11 cellular contexts compared by ENCODE assay signal in the genomic region with DNA sequence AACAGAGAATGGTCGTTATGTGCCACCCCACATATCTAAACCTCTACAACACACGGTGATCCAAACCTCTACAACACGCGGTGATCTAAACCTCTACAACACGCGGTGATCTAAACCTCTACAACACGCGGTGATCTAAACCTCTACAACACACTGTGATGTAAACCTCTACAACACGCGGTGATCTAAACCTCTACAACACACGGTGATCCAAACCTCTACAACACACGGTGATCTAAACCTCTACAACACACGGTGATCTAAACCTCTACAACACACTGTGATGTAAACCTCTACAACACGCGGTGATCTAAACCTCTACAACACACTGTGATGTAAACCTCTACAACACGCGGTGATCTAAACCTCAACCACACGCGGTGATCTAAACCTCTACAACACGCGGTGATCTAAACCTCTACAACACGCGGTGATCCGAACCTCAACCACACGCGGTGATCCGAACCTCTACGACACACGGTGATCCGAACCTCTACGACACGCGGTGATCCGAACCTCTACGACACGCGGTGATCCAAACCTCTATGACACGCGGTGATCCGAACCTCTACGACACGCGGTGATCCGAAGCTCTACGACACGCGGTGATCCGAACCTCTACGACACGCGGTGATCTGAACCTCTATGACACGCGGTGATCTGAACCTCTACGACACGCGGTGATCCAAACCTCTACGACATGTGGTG. TPM values are rescaled to one million over a fixed set of nuclear protein-coding genes. Genes with fewer than 3 reads are reported as not detected.
DNase-seq lines count a peak whose midpoint lies in the region; ATAC-seq and TF ChIP-seq lines count a peak whose summit lies in the region.
"Not testable (repeated sequence)": the region's sequence is repeated elsewhere in the genome, so short reads cannot be mapped to it uniquely, and the experiment has no call there.
"Had no signal": no experiment of that assay in that cellular context is flagged by ENCODE, and none has a peak within 500 bp of the region (broad histone marks: within the 10 kb centered on the region; RNA-seq: fewer than 3 reads in every experiment).

No MANE protein-coding gene starts in this region.

- POLR2A ChIA-PET in activated CD4-positive, alpha-beta memory T cell treated with anti-CD3 and anti-CD28 coated beads, Interleukin-2, amount 10 ng/mL, durations not matched to agents 7 days and 5 days (lab: Charles Lee) = not testable (repeated sequence)
- POLR2A ChIA-PET in naive thymus-derived CD8-positive, alpha-beta T cell (lab: Charles Lee) = interaction anchor here (11.6 kb wide), 1 partner anchor 18 kb away, joined by 290 read pairs; a partner anchor contains a TSS

- CTCF ChIA-PET in activated CD4-positive, alpha-beta memory T cell treated with anti-CD3 and anti-CD28 coated beads, Interleukin-2, amount 10 ng/mL, durations not matched to agents 7 days and 5 days (lab: Charles Lee) = not testable (repeated sequence)

- H3K36me3 ChIP-seq in CD4-positive, CD25-positive, alpha-beta regulatory T cell (ENCODE audit: control insufficient read depth, insufficient read depth, low read length) = peaks cover 74% of the 10 kb centered on the region
- not testable (repeated sequence) for H3K36me3 ChIP-seq in RWPE2 (ENCODE audit: low read depth)

- not testable (repeated sequence) for H3K9me3 Mint-ChIP-seq in CD4-positive, CD25-positive, alpha-beta regulatory T cell; activated CD4-positive, alpha-beta memory T cell treated with anti-CD3 and anti-CD28 coated beads, Interleukin-2, amount 10 ng/mL, durations not matched to agents 7 days and 5 days; activated naive CD4-positive, alpha-beta T cell treated with anti-CD3 and anti-CD28 coated beads, Interleukin-2, amount 50 U/mL, for 72 hours; central memory CD8-positive, alpha-beta T cell; naive thymus-derived CD8-positive, alpha-beta T cell

- not testable (repeated sequence) for H3K4me3 Mint-ChIP-seq in CD4-positive, CD25-positive, alpha-beta regulatory T cell; activated CD4-positive, alpha-beta memory T cell treated with anti-CD3 and anti-CD28 coated beads, Interleukin-2, amount 10 ng/mL, durations not matched to agents 7 days and 5 days
- peak overlapping the region; percentile 52 for H3K4me3 Mint-ChIP-seq in central memory CD8-positive, alpha-beta T cell
- H3K4me3 Mint-ChIP-seq in naive thymus-derived CD8-positive, alpha-beta T cell = peak overlapping the region in 4 of 10 donors; percentile 9 to 68 (median 46)

- not testable (repeated sequence) for DNase-seq in CD4-positive, CD25-positive, alpha-beta regulatory T cell; activated CD4-positive, alpha-beta memory T cell treated with anti-CD3 and anti-CD28 coated beads, Interleukin-2, amount 10 ng/mL, durations not matched to agents 7 days and 5 days; central memory CD8-positive, alpha-beta T cell (ENCODE audit: low spot score in 2 of 2); naive thymus-derived CD8-positive, alpha-beta T cell
- peak; percentile 14 for DNase-seq in RWPE2 (ENCODE audit: low spot score)
- DNase-seq in activated T-cell treated with anti-CD3 and anti-CD28 coated beads, Interleukin-2, amount 50 U/mL, for 48 hours = peak; percentile 15 to 16
- DNase-seq in activated naive CD4-positive, alpha-beta T cell treated with anti-CD3 and anti-CD28 coated beads, Interleukin-2, amount 50 U/mL, for 72 hours (ENCODE audit: low spot score in 2 of 2) = peak in 1 of 2 donors; percentile 26
- peak; percentile 23 for DNase-seq in stimulated activated CD8-positive, alpha-beta memory T cell treated with anti-CD3 and anti-CD28 coated beads, Interleukin-4, amount 100 ng/mL, for 48 hours

- not testable (repeated sequence) for H3K27me3 ChIP-seq in CD4-positive, CD25-positive, alpha-beta regulatory T cell (ENCODE audit: control insufficient read depth, insufficient read depth, low read length); RWPE2 (ENCODE audit: insufficient read depth, poor library complexity, severe bottlenecking)

- H3K36me3 Mint-ChIP-seq in CD4-positive, CD25-positive, alpha-beta regulatory T cell = peaks cover 25% of the 10 kb centered on the region
- peaks cover 84% of the 10 kb centered on the region for H3K36me3 Mint-ChIP-seq in activated CD4-positive, alpha-beta memory T cell treated with anti-CD3 and anti-CD28 coated beads, Interleukin-2, amount 10 ng/mL, durations not matched to agents 7 days and 5 days (ENCODE audit: low read depth)
- peaks cover 18 to 29% of the 10 kb centered on the region in 2 donors for H3K36me3 Mint-ChIP-seq in activated naive CD4-positive, alpha-beta T cell treated with anti-CD3 and anti-CD28 coated beads, Interleukin-2, amount 50 U/mL, for 72 hours
- peaks cover 90% of the 10 kb centered on the region for H3K36me3 Mint-ChIP-seq in central memory CD8-positive, alpha-beta T cell (ENCODE audit: insufficient read depth)
- H3K36me3 Mint-ChIP-seq in naive thymus-derived CD8-positive, alpha-beta T cell = peaks cover 6 to 71% (median 14%) of the 10 kb centered on the region in 3 donors

- H3K27ac ChIP-seq in CD4-positive, CD25-positive, alpha-beta regulatory T cell (ENCODE audit: insufficient read depth, low read length, poor library complexity, severe bottlenecking); RWPE2 (ENCODE audit: poor library complexity, severe bottlenecking): not testable (repeated sequence)

- peaks cover 26% of the 10 kb centered on the region for H3K4me1 ChIP-seq in CD4-positive, CD25-positive, alpha-beta regulatory T cell (ENCODE audit: control insufficient read depth, insufficient read depth, low read length, poor library complexity, severe bottlenecking)
- not testable (repeated sequence) for H3K4me1 ChIP-seq in RWPE2 (ENCODE audit: insufficient read depth, poor library complexity, severe bottlenecking)

- H3K4me3 ChIP-seq in CD4-positive, CD25-positive, alpha-beta regulatory T cell (ENCODE audit: low read depth, low read length); RWPE2 (ENCODE audit: severe bottlenecking): not testable (repeated sequence)

- H3K4me1 Mint-ChIP-seq in CD4-positive, CD25-positive, alpha-beta regulatory T cell = peaks cover 5 to 44% (median 30%) of the 10 kb centered on the region in 4 donors
- peaks cover 47% of the 10 kb centered on the region for H3K4me1 Mint-ChIP-seq in activated CD4-positive, alpha-beta memory T cell treated with anti-CD3 and anti-CD28 coated beads, Interleukin-2, amount 10 ng/mL, durations not matched to agents 7 days and 5 days
- peaks cover 67% of the 10 kb centered on the region for H3K4me1 Mint-ChIP-seq in central memory CD8-positive, alpha-beta T cell
- peaks cover 26 to 84% (median 66%) of the 10 kb centered on the region in 4 donors for H3K4me1 Mint-ChIP-seq in naive thymus-derived CD8-positive, alpha-beta T cell

- TF ChIP-seq CTCF in RWPE2 (IDR thresholded peaks at IDR 0.05; ENCODE audit: poor library complexity, severe bottlenecking) = not testable (repeated sequence)

- not testable (repeated sequence) for H3K9me3 ChIP-seq in CD4-positive, CD25-positive, alpha-beta regulatory T cell (ENCODE audit: control insufficient read depth in 2 of 2, low read length in 2 of 2); RWPE2 (ENCODE audit: severe bottlenecking)

- H3K27ac Mint-ChIP-seq in CD4-positive, CD25-positive, alpha-beta regulatory T cell = peak overlapping the region; percentile 52 to 80 (median 78)
- peak overlapping the region; percentile 66 for H3K27ac Mint-ChIP-seq in activated CD4-positive, alpha-beta memory T cell treated with anti-CD3 and anti-CD28 coated beads, Interleukin-2, amount 10 ng/mL, durations not matched to agents 7 days and 5 days
- peak overlapping the region; percentile 75 to 76 for H3K27ac Mint-ChIP-seq in activated naive CD4-positive, alpha-beta T cell treated with anti-CD3 and anti-CD28 coated beads, Interleukin-2, amount 50 U/mL, for 72 hours
- H3K27ac Mint-ChIP-seq in central memory CD8-positive, alpha-beta T cell (ENCODE audit: low read depth) = peak overlapping the region; percentile 100
- H3K27ac Mint-ChIP-seq in naive thymus-derived CD8-positive, alpha-beta T cell = peak overlapping the region; percentile 81 to 100 (median 98)

- not testable (repeated sequence) for ATAC-seq in CD4-positive, CD25-positive, alpha-beta regulatory T cell (ENCODE audit: low read depth in 2 of 2); RWPE2 (ENCODE audit: low read depth); activated naive CD4-positive, alpha-beta T cell treated with anti-CD3 and anti-CD28 coated beads, Interleukin-2, amount 50 U/mL, for 72 hours; central memory CD8-positive, alpha-beta T cell (replicated peaks; ENCODE audit: extremely low read depth, poor library complexity, severe bottlenecking); naive thymus-derived CD8-positive, alpha-beta T cell

- not testable (repeated sequence) for H3K27me3 Mint-ChIP-seq in CD4-positive, CD25-positive, alpha-beta regulatory T cell; activated CD4-positive, alpha-beta memory T cell treated with anti-CD3 and anti-CD28 coated beads, Interleukin-2, amount 10 ng/mL, durations not matched to agents 7 days and 5 days; central memory CD8-positive, alpha-beta T cell; naive thymus-derived CD8-positive, alpha-beta T cell

RNA-seq across cellular contexts. Expression of a gene that starts 22.3 kb away (rescaled TPM):
- 268 TPM for total RNA-seq in CD4-positive, CD25-positive, alpha-beta regulatory T cell
- polyA plus RNA-seq in CD4-positive, CD25-positive, alpha-beta regulatory T cell = 10 to 100 TPM; 12.0 to 23.3 (median 15.8) TPM
- 100 to 1,000 TPM; 177 to 183 TPM for total RNA-seq in activated CD4-positive, alpha-beta memory T cell treated with anti-CD3 and anti-CD28 coated beads, Interleukin-2, amount 10 ng/mL, durations not matched to agents 7 days and 5 days
- 100 to 1,000 TPM; 119 to 136 TPM for total RNA-seq in activated naive CD4-positive, alpha-beta T cell treated with anti-CD3 and anti-CD28 coated beads, Interleukin-2, amount 50 U/mL, for 72 hours
- 10 to 100 TPM; 87.1 to 95.3 TPM for total RNA-seq in naive thymus-derived CD8-positive, alpha-beta T cell
- polyA plus RNA-seq in naive thymus-derived CD8-positive, alpha-beta T cell = 10 to 100 TPM; 22.0 to 64.0 (median 54.0) TPM
- total RNA-seq: A172, HFFc6 had no signal
- polyA plus RNA-seq: AG04450 had no signal
